Comparison of ENCODE assay signal across 2 cellular contexts in the genomic region with DNA sequence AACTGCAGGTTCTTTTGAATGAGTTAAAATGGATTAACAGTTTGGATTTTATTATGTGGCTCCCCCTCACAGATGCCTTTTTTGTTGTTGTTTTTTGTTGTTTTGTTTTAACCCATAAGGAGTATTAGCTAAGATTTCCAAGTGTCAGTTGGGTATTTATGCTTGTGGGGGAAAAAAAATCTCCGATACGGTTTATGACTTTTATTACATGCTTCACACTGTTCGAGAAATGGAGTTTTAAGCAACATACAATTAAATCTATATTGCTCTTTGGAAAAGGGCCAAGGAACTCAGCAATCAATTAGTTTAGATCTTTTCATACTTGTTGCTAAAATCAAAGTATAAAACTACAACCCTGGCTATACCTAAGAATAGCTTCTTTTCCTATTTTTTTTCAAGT.
TF ChIP-seq lines count a peak whose summit lies in the region.

No MANE protein-coding gene starts in this region.

TF ChIP-seq in liver, 16 proteins besides CTCF, POLR2A, EP300 and RAD21:
- TF ChIP-seq HNF4G (IDR thresholded peaks at IDR 0.05) (no peak), YY1 (IDR thresholded peaks at IDR 0.05) (no peak), EGR1 (IDR thresholded peaks at IDR 0.05; ENCODE audit: low read depth in 2 of 2) (no peak), GABPA (IDR thresholded peaks at IDR 0.05 in 1 of 2, conservative IDR thresholded peaks at IDR 0.05 in 1 of 2) (no peak), SP1 (IDR thresholded peaks at IDR 0.05) (no peak)
- TF ChIP-seq, protein P1, sequence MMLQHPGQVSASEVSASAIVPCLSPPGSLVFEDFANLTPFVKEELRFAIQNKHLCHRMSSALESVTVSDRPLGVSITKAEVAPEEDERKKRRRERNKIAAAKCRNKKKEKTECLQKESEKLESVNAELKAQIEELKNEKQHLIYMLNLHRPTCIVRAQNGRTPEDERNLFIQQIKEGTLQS (IDR thresholded peaks at IDR 0.05): no peak
- TF ChIP-seq, protein P2, sequence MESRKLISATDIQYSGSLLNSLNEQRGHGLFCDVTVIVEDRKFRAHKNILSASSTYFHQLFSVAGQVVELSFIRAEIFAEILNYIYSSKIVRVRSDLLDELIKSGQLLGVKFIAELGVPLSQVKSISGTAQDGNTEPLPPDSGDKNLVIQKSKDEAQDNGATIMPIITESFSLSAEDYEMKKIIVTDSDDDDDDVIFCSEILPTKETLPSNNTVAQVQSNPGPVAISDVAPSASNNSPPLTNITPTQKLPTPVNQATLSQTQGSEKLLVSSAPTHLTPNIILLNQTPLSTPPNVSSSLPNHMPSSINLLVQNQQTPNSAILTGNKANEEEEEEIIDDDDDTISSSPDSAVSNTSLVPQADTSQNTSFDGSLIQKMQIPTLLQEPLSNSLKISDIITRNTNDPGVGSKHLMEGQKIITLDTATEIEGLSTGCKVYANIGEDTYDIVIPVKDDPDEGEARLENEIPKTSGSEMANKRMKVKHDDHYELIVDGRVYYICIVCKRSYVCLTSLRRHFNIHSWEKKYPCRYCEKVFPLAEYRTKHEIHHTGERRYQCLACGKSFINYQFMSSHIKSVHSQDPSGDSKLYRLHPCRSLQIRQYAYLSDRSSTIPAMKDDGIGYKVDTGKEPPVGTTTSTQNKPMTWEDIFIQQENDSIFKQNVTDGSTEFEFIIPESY (IDR thresholded peaks at IDR 0.05): no peak

TF ChIP-seq in HepG2, 621 proteins besides CTCF, POLR2A, EP300 and RAD21:
- TF ChIP-seq ZNF747 (CRISPR knock-in tag; IDR thresholded peaks at IDR 0.05; ENCODE audit: borderline replicate concordance) (no peak), IRF2 (CRISPR knock-in tag; IDR thresholded peaks at IDR 0.05) (no peak), ATM (IDR thresholded peaks at IDR 0.05; ENCODE audit: borderline replicate concordance) (no peak), MTF2 (CRISPR knock-in tag; IDR thresholded peaks at IDR 0.05; ENCODE audit: borderline replicate concordance) (no peak), ZNF678 (CRISPR knock-in tag; IDR thresholded peaks at IDR 0.05) (no peak), SALL2 (CRISPR knock-in tag; IDR thresholded peaks at IDR 0.05) (no peak), CC2D1A (CRISPR knock-in tag; IDR thresholded peaks at IDR 0.05) (no peak), HNF4G (IDR thresholded peaks at IDR 0.05; ENCODE audit: borderline replicate concordance, low read depth, low read length) (no peak), HNF4G (CRISPR knock-in tag; IDR thresholded peaks at IDR 0.05; ENCODE audit: borderline replicate concordance, low read depth) (no peak), ZNF556 (CRISPR knock-in tag; IDR thresholded peaks at IDR 0.05; ENCODE audit: borderline replicate concordance) (no peak), ZNF615 (CRISPR knock-in tag; IDR thresholded peaks at IDR 0.05; ENCODE audit: borderline replicate concordance) (no peak), REL (CRISPR knock-in tag; conservative IDR thresholded peaks at IDR 0.05) (no peak), CHD4 (IDR thresholded peaks at IDR 0.05; ENCODE audit: borderline replicate concordance, low read length) (no peak), FLYWCH1 (CRISPR knock-in tag; IDR thresholded peaks at IDR 0.05) (no peak), HOXA3 (CRISPR knock-in tag; IDR thresholded peaks at IDR 0.05) (no peak), NCOA2 (CRISPR knock-in tag; IDR thresholded peaks at IDR 0.05) (no peak)
- TF ChIP-seq, protein P3, sequence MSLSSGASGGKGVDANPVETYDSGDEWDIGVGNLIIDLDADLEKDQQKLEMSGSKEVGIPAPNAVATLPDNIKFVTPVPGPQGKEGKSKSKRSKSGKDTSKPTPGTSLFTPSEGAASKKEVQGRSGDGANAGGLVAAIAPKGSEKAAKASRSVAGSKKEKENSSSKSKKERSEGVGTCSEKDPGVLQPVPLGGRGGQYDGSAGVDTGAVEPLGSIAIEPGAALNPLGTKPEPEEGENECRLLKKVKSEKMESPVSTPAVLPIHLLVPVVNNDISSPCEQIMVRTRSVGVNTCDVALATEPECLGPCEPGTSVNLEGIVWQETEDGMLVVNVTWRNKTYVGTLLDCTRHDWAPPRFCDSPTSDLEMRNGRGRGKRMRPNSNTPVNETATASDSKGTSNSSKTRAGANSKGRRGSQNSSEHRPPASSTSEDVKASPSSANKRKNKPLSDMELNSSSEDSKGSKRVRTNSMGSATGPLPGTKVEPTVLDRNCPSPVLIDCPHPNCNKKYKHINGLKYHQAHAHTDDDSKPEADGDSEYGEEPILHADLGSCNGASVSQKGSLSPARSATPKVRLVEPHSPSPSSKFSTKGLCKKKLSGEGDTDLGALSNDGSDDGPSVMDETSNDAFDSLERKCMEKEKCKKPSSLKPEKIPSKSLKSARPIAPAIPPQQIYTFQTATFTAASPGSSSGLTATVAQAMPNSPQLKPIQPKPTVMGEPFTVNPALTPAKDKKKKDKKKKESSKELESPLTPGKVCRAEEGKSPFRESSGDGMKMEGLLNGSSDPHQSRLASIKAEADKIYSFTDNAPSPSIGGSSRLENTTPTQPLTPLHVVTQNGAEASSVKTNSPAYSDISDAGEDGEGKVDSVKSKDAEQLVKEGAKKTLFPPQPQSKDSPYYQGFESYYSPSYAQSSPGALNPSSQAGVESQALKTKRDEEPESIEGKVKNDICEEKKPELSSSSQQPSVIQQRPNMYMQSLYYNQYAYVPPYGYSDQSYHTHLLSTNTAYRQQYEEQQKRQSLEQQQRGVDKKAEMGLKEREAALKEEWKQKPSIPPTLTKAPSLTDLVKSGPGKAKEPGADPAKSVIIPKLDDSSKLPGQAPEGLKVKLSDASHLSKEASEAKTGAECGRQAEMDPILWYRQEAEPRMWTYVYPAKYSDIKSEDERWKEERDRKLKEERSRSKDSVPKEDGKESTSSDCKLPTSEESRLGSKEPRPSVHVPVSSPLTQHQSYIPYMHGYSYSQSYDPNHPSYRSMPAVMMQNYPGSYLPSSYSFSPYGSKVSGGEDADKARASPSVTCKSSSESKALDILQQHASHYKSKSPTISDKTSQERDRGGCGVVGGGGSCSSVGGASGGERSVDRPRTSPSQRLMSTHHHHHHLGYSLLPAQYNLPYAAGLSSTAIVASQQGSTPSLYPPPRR (CRISPR knock-in tag; IDR thresholded peaks at IDR 0.05; ENCODE audit: borderline replicate concordance): no peak
- TF ChIP-seq, protein P4, sequence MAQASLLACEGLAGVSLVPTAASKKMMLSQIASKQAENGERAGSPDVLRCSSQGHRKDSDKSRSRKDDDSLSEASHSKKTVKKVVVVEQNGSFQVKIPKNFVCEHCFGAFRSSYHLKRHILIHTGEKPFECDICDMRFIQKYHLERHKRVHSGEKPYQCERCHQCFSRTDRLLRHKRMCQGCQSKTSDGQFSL (CRISPR knock-in tag; IDR thresholded peaks at IDR 0.05): no peak
- TF ChIP-seq, protein P5, sequence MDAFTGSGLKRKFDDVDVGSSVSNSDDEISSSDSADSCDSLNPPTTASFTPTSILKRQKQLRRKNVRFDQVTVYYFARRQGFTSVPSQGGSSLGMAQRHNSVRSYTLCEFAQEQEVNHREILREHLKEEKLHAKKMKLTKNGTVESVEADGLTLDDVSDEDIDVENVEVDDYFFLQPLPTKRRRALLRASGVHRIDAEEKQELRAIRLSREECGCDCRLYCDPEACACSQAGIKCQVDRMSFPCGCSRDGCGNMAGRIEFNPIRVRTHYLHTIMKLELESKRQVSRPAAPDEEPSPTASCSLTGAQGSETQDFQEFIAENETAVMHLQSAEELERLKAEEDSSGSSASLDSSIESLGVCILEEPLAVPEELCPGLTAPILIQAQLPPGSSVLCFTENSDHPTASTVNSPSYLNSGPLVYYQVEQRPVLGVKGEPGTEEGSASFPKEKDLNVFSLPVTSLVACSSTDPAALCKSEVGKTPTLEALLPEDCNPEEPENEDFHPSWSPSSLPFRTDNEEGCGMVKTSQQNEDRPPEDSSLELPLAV (CRISPR knock-in tag; conservative IDR thresholded peaks at IDR 0.05; ENCODE audit: low read depth): no peak
